In the genomic region with DNA sequence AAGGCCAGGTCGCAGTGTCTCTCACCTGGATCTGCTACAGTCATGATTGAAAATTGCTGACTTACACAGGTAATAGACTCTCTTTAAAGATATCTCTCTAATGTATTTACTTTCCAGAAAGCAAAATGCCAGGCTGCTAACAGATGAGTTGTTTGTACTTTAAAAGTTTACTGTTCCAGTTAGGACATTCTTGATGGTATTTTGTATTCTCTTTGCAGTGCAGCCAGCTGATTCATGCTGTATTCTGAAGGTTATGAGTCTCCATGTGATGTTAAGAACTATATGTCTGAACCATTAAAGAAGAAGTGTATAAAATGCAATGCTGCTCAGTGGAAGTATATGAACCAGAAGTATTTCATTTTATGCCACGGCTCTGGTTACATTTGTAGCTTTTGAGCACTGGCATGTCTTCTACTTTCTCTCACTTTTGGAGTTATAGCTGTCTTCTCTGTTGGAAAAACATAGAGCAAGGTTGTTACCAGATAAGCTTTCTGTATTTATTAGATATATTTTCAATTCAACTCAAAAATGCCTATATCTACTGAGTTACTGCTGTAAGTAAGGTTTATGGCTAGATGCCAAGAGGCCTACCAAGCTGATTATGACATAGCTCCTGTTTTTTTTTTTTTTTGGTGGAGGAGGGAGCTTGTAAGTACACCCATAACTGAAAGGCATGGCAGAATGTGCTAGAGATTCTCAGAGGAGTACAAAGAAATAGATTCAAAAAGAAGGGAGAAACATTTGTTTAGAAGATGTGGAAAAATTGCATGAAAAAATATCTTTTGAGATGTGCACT, we compare ENCODE assay signal across 11 cellular contexts.
DNase-seq lines count a peak whose midpoint lies in the region; ATAC-seq and TF ChIP-seq lines count a peak whose summit lies in the region.
"Had no signal": no experiment of that assay in that cellular context is flagged by ENCODE, and none has a peak within 500 bp of the region (broad histone marks: within the 10 kb centered on the region; RNA-seq: fewer than 3 reads in every experiment).

No MANE protein-coding gene starts in this region.

- no peaks in the 10 kb centered on the region for H3K27me3 Mint-ChIP-seq in WTC11 (ENCODE audit: low read depth)

- no peaks in the 10 kb centered on the region for H3K9me3 Mint-ChIP-seq in WTC11
- H3K9me3 Mint-ChIP-seq: activated T-cell treated with anti-CD3 and anti-CD28 coated beads, Interleukin-2, amount 50 U/mL, for 72 hours; nephron had no signal

- H3K36me3 Mint-ChIP-seq in WTC11, result no peaks in the 10 kb centered on the region

- ATAC-seq in GM18517 (IDR thresholded peaks at IDR 0.05; ENCODE audit: unreplicated experiment) (no peak), WTC11 (no peak)
- ATAC-seq: activated T-cell treated with anti-CD3 and anti-CD28 coated beads, Interleukin-2, amount 50 U/mL, for 72 hours had no signal

- no peak overlapping the region for H3K27ac Mint-ChIP-seq in WTC11
- H3K27ac Mint-ChIP-seq: activated T-cell treated with anti-CD3 and anti-CD28 coated beads, Interleukin-2, amount 50 U/mL, for 72 hours; nephron had no signal

- no peaks in the 10 kb centered on the region for H3K4me1 Mint-ChIP-seq in WTC11

- H3K4me3 Mint-ChIP-seq in WTC11, result no peak overlapping the region
- H3K4me3 Mint-ChIP-seq: activated T-cell treated with anti-CD3 and anti-CD28 coated beads, Interleukin-2, amount 50 U/mL, for 72 hours; nephron had no signal

- TF ChIP-seq CTCF in WTC11 (IDR thresholded peaks at IDR 0.05), result no peak

- POLR2A ChIA-PET in WTC11 (lab: Charles Lee), result no interaction called here

- CTCF ChIA-PET in WTC11 (lab: Charles Lee), result no interaction called here

- DNase-seq in HT-29 (ENCODE audit: low spot score) (peak; percentile 5), RPMI7951 (ENCODE audit: low read depth) (peak; percentile 24), fibroblast of gingiva (ENCODE audit: low read depth) (peak; percentile 63), renal cortical epithelial cell (ENCODE audit: low read depth) (peak; percentile 59), LoVo (ENCODE audit: low spot score) (no peak), WTC11 (ENCODE audit: low spot score) (no peak)
- DNase-seq: activated CD4-positive, alpha-beta T cell treated with anti-CD3 and anti-CD28 coated beads, Interleukin-2, amount 50 U/mL, for 1 hour; activated T-cell treated with anti-CD3 and anti-CD28 coated beads, Interleukin-2, amount 50 U/mL, for 72 hours; amygdala had no signal

TF ChIP-seq in WTC11, 78 proteins besides CTCF, POLR2A, EP300 and RAD21 (continues in another document):
- TF ChIP-seq, protein P1, sequence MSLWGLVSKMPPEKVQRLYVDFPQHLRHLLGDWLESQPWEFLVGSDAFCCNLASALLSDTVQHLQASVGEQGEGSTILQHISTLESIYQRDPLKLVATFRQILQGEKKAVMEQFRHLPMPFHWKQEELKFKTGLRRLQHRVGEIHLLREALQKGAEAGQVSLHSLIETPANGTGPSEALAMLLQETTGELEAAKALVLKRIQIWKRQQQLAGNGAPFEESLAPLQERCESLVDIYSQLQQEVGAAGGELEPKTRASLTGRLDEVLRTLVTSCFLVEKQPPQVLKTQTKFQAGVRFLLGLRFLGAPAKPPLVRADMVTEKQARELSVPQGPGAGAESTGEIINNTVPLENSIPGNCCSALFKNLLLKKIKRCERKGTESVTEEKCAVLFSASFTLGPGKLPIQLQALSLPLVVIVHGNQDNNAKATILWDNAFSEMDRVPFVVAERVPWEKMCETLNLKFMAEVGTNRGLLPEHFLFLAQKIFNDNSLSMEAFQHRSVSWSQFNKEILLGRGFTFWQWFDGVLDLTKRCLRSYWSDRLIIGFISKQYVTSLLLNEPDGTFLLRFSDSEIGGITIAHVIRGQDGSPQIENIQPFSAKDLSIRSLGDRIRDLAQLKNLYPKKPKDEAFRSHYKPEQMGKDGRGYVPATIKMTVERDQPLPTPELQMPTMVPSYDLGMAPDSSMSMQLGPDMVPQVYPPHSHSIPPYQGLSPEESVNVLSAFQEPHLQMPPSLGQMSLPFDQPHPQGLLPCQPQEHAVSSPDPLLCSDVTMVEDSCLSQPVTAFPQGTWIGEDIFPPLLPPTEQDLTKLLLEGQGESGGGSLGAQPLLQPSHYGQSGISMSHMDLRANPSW (CRISPR knock-in tag; conservative IDR thresholded peaks at IDR 0.05; ENCODE audit: low read depth), result no peak
- TF ChIP-seq ESRRA (CRISPR knock-in tag; IDR thresholded peaks at IDR 0.05; ENCODE audit: borderline replicate concordance), result no peak
- TF ChIP-seq EMX1 (CRISPR knock-in tag; IDR thresholded peaks at IDR 0.05), result no peak
- TF ChIP-seq SMAD4 (CRISPR knock-in tag; IDR thresholded peaks at IDR 0.05), result no peak
- TF ChIP-seq, protein P2, sequence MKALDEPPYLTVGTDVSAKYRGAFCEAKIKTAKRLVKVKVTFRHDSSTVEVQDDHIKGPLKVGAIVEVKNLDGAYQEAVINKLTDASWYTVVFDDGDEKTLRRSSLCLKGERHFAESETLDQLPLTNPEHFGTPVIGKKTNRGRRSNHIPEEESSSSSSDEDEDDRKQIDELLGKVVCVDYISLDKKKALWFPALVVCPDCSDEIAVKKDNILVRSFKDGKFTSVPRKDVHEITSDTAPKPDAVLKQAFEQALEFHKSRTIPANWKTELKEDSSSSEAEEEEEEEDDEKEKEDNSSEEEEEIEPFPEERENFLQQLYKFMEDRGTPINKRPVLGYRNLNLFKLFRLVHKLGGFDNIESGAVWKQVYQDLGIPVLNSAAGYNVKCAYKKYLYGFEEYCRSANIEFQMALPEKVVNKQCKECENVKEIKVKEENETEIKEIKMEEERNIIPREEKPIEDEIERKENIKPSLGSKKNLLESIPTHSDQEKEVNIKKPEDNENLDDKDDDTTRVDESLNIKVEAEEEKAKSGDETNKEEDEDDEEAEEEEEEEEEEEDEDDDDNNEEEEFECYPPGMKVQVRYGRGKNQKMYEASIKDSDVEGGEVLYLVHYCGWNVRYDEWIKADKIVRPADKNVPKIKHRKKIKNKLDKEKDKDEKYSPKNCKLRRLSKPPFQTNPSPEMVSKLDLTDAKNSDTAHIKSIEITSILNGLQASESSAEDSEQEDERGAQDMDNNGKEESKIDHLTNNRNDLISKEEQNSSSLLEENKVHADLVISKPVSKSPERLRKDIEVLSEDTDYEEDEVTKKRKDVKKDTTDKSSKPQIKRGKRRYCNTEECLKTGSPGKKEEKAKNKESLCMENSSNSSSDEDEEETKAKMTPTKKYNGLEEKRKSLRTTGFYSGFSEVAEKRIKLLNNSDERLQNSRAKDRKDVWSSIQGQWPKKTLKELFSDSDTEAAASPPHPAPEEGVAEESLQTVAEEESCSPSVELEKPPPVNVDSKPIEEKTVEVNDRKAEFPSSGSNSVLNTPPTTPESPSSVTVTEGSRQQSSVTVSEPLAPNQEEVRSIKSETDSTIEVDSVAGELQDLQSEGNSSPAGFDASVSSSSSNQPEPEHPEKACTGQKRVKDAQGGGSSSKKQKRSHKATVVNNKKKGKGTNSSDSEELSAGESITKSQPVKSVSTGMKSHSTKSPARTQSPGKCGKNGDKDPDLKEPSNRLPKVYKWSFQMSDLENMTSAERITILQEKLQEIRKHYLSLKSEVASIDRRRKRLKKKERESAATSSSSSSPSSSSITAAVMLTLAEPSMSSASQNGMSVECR (CRISPR knock-in tag; IDR thresholded peaks at IDR 0.05; ENCODE audit: borderline replicate concordance), result no peak
- TF ChIP-seq, protein P3, sequence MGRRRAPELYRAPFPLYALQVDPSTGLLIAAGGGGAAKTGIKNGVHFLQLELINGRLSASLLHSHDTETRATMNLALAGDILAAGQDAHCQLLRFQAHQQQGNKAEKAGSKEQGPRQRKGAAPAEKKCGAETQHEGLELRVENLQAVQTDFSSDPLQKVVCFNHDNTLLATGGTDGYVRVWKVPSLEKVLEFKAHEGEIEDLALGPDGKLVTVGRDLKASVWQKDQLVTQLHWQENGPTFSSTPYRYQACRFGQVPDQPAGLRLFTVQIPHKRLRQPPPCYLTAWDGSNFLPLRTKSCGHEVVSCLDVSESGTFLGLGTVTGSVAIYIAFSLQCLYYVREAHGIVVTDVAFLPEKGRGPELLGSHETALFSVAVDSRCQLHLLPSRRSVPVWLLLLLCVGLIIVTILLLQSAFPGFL (CRISPR knock-in tag; IDR thresholded peaks at IDR 0.05; ENCODE audit: borderline replicate concordance), result no peak
- TF ChIP-seq NFE2L1 (CRISPR knock-in tag; IDR thresholded peaks at IDR 0.05), result no peak
- no peak for TF ChIP-seq GRHL2 (CRISPR knock-in tag; IDR thresholded peaks at IDR 0.05; ENCODE audit: insufficient replicate concordance, severe bottlenecking)
- TF ChIP-seq NFYB (CRISPR knock-in tag; conservative IDR thresholded peaks at IDR 0.05; ENCODE audit: low read depth), result no peak
- no peak for TF ChIP-seq NR3C1 (CRISPR knock-in tag; conservative IDR thresholded peaks at IDR 0.05; ENCODE audit: low read depth)
- no peak for TF ChIP-seq FOXJ3 (CRISPR knock-in tag; IDR thresholded peaks at IDR 0.05; ENCODE audit: borderline replicate concordance)
- TF ChIP-seq, protein P4, sequence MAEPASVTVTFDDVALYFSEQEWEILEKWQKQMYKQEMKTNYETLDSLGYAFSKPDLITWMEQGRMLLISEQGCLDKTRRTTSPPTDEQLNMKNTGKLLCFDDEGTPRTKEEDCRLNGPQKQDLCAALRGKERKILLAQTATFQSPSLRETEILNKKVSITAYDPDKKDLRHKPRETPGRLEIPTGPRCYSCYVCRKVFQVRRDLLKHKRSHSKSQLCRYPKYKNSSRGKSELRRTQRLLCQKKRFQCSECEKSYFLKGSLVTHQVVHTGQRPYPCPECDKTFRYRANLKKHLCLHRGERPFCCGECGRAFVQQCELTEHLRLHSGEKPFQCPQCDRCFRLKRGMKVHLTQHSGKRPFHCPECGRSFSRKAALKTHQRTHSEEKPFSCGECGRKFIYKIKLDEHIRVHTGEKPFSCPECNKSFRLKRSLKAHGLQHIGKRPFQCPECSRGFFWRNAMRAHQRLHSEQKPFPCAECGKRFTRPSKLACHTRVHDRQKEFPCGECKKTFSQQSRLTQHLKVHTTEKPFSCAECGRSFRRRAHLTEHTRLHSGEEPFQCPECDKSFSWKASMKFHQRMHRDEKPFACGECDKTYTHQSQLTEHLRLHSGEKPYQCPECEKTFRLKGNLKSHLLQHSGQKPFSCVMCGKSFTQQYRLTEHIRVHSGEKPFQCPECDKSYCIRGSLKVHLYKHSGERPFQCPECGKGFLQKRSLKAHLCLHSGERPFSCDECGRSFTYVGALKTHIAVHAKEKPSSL (CRISPR knock-in tag; conservative IDR thresholded peaks at IDR 0.05), result no peak

Comparison
In these comparisons a context has a peak if more than half of its experiments do, and no peak if none do; other contexts are left out.
1. DNase-seq: peak in HT-29 (single experiment), RPMI7951 (single experiment), fibroblast of gingiva (single experiment) and renal cortical epithelial cell (single experiment); none in LoVo (single experiment) and WTC11 (single experiment).